ENCODE assay signal across 25 cellular contexts in genomic region chr7:36185092-36185491, GRCh38.
"Had no signal": no experiment of that assay in that cellular context is flagged by ENCODE, and none has a peak within 500 bp of the region (broad histone marks: within the 10 kb centered on the region; RNA-seq: fewer than 3 reads in every experiment).

No MANE protein-coding gene starts in this region.

- H3K27me3 Mint-ChIP-seq: activated CD8-positive, alpha-beta T cell treated with anti-CD3 and anti-CD28 coated beads for 36 hours; activated T-helper 17 cell treated with anti-CD3 and anti-CD28 coated beads, Interleukin-2, amount 50 U/mL, for 72 hours had no signal

- H3K9me3 Mint-ChIP-seq: activated CD4-positive, alpha-beta T cell treated with anti-CD3 and anti-CD28 coated beads, Interleukin-2, amount 10 ng/mL, durations not matched to agents 24 days and 14 days; activated CD8-positive, alpha-beta T cell treated with anti-CD3 and anti-CD28 coated beads for 36 hours; activated naive CD4-positive, alpha-beta T cell treated with anti-CD3 and anti-CD28 coated beads, Interleukin-2, amount 50 U/mL, for 72 hours; activated T-helper 17 cell treated with anti-CD3 and anti-CD28 coated beads, Interleukin-2, amount 50 U/mL, for 72 hours; central memory CD8-positive, alpha-beta T cell; immature natural killer cell; naive thymus-derived CD8-positive, alpha-beta T cell; neural progenitor cell; stimulated activated effector memory CD8-positive, alpha-beta T cell treated with anti-CD3 and anti-CD28 coated beads, Interleukin-12 subunit alpha, Interleukin-12 subunit beta, amount 100 ng/mL, for 72 hours had no signal

- H3K36me3 ChIP-seq: neural progenitor cell, stomach, suprapubic skin, tibial nerve had no signal

- H3K4me1 ChIP-seq: foreskin keratinocyte had no signal

- ATAC-seq: activated CD4-positive, CD25-positive, alpha-beta regulatory T cell treated with anti-CD3 and anti-CD28 coated beads, Interleukin-2, amount 50 U/mL, for 24 hours; activated CD8-positive, alpha-beta memory T cell treated with anti-CD3 and anti-CD28 coated beads, Interleukin-2, amount 10 ng/mL, durations not matched to agents 7 days and 5 days; activated CD8-positive, alpha-beta T cell treated with anti-CD3 and anti-CD28 coated beads for 36 hours; activated naive CD4-positive, alpha-beta T cell treated with anti-CD3 and anti-CD28 coated beads, Interleukin-2, amount 50 U/mL, for 72 hours; activated T-helper 17 cell treated with anti-CD3 and anti-CD28 coated beads, Interleukin-2, amount 50 U/mL, for 72 hours; foreskin keratinocyte; left lobe of liver; naive thymus-derived CD8-positive, alpha-beta T cell; sciatic nerve; stimulated activated effector memory CD8-positive, alpha-beta T cell treated with anti-CD3 and anti-CD28 coated beads, Interleukin-12 subunit alpha, Interleukin-12 subunit beta, amount 100 ng/mL, for 72 hours had no signal

- H3K9me3 ChIP-seq: stomach, suprapubic skin, tibial nerve had no signal

- H3K9ac ChIP-seq: neural progenitor cell had no signal

- H3K27ac ChIP-seq: foreskin keratinocyte, hepatocyte, neural progenitor cell, stomach, suprapubic skin, tibial nerve, VCaP had no signal

- H2AFZ ChIP-seq: hepatocyte, neural progenitor cell had no signal

- H3K36me3 Mint-ChIP-seq: activated CD8-positive, alpha-beta memory T cell treated with anti-CD3 and anti-CD28 coated beads, Interleukin-2, amount 10 ng/mL, durations not matched to agents 7 days and 5 days; activated naive CD4-positive, alpha-beta T cell treated with anti-CD3 and anti-CD28 coated beads, Interleukin-2, amount 50 U/mL, for 72 hours; immature natural killer cell; neural progenitor cell; stimulated activated effector memory CD8-positive, alpha-beta T cell treated with anti-CD3 and anti-CD28 coated beads, Interleukin-12 subunit alpha, Interleukin-12 subunit beta, amount 100 ng/mL, for 72 hours had no signal

- H3K4me1 Mint-ChIP-seq: activated CD4-positive, alpha-beta T cell treated with anti-CD3 and anti-CD28 coated beads, Interleukin-2, amount 10 ng/mL, durations not matched to agents 24 days and 14 days; activated CD8-positive, alpha-beta memory T cell treated with anti-CD3 and anti-CD28 coated beads, Interleukin-2, amount 10 ng/mL, durations not matched to agents 7 days and 5 days; central memory CD8-positive, alpha-beta T cell; immature natural killer cell had no signal

- H3K27me3 ChIP-seq: foreskin keratinocyte, hepatocyte, neural progenitor cell, stomach, suprapubic skin, tibial nerve had no signal

- H3K27ac Mint-ChIP-seq: activated CD4-positive, alpha-beta T cell treated with anti-CD3 and anti-CD28 coated beads, Interleukin-2, amount 10 ng/mL, durations not matched to agents 24 days and 14 days; activated CD8-positive, alpha-beta memory T cell treated with anti-CD3 and anti-CD28 coated beads, Interleukin-2, amount 10 ng/mL, durations not matched to agents 7 days and 5 days; activated CD8-positive, alpha-beta T cell treated with anti-CD3 and anti-CD28 coated beads for 36 hours; activated naive CD4-positive, alpha-beta T cell treated with anti-CD3 and anti-CD28 coated beads, Interleukin-2, amount 50 U/mL, for 72 hours; activated T-helper 17 cell treated with anti-CD3 and anti-CD28 coated beads, Interleukin-2, amount 50 U/mL, for 72 hours; immature natural killer cell; neural progenitor cell; stimulated activated effector memory CD8-positive, alpha-beta T cell treated with anti-CD3 and anti-CD28 coated beads, Interleukin-12 subunit alpha, Interleukin-12 subunit beta, amount 100 ng/mL, for 72 hours had no signal

- H3K4me2 ChIP-seq: hepatocyte, neural progenitor cell had no signal

- FAIRE-seq: colon, small intestine, urothelium cell line had no signal

- H3K4me3 Mint-ChIP-seq: activated CD4-positive, alpha-beta T cell treated with anti-CD3 and anti-CD28 coated beads, Interleukin-2, amount 10 ng/mL, durations not matched to agents 24 days and 14 days; activated CD8-positive, alpha-beta memory T cell treated with anti-CD3 and anti-CD28 coated beads, Interleukin-2, amount 10 ng/mL, durations not matched to agents 7 days and 5 days; activated CD8-positive, alpha-beta T cell treated with anti-CD3 and anti-CD28 coated beads for 36 hours; activated T-helper 17 cell treated with anti-CD3 and anti-CD28 coated beads, Interleukin-2, amount 50 U/mL, for 72 hours; central memory CD8-positive, alpha-beta T cell; immature natural killer cell; naive thymus-derived CD8-positive, alpha-beta T cell; neural progenitor cell; stimulated activated effector memory CD8-positive, alpha-beta T cell treated with anti-CD3 and anti-CD28 coated beads, Interleukin-12 subunit alpha, Interleukin-12 subunit beta, amount 100 ng/mL, for 72 hours had no signal

- H3K4me3 ChIP-seq: hepatocyte, neural progenitor cell, stomach, suprapubic skin, tibial nerve had no signal

- DNase-seq: activated CD4-positive, alpha-beta T cell treated with anti-CD3 and anti-CD28 coated beads, Interleukin-2, amount 10 ng/mL, durations not matched to agents 24 days and 14 days; activated CD8-positive, alpha-beta memory T cell treated with anti-CD3 and anti-CD28 coated beads, Interleukin-2, amount 10 ng/mL, durations not matched to agents 7 days and 5 days; activated CD8-positive, alpha-beta T cell treated with anti-CD3 and anti-CD28 coated beads for 36 hours; aorta; effector memory CD4-positive, alpha-beta T cell; immature natural killer cell; naive thymus-derived CD8-positive, alpha-beta T cell; small intestine; stimulated activated CD4-positive, alpha-beta T cell treated with anti-CD3 and anti-CD28 coated beads, Interleukin-2, amount 100 ng/mL, for 24 hours; stomach had no signal
